21 cellular contexts compared by ENCODE assay signal in the genomic region with DNA sequence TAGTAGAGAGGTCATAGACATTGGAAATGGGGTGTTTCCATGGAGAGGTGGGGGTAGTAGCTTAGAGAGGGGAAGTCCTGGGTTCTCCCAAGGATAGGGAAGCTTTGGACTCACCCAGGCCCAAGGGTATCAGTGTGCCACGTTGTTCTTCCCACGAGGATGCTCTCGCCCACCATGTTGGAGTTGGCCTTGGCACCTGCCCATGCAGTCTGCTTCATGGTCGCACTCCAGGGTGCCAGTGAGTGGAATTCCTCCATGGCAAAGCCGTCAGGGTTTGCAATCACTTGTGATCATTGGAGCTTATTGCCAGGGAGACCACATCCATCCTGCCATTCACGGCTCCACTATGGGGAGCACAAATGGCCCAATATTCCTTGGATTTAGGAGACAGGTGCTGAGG.
DNase-seq lines count a peak whose midpoint lies in the region; TF ChIP-seq lines count a peak whose summit lies in the region.
"Had no signal": no experiment of that assay in that cellular context is flagged by ENCODE, and none has a peak within 500 bp of the region (broad histone marks: within the 10 kb centered on the region; RNA-seq: fewer than 3 reads in every experiment).

No MANE protein-coding gene starts in this region.

- H3K4me3 ChIP-seq in AG04450 (ENCODE audit: low read depth, low read length) (no peak overlapping the region), HEK293 (ENCODE audit: low read depth, low read length) (no peak overlapping the region), coronary artery (no peak overlapping the region)
- H3K4me3 ChIP-seq: BLaER1, GM23248, HAP-1 had no signal

- CTCF ChIA-PET in AG04450 (lab: Charles Lee) = interaction anchor here (0.9 to 1.3 kb wide), 2 partner anchors 29 to 276 kb away, joined by 3 to 7 read pairs; no protein-coding TSS in a partner anchor
- CTCF ChIA-PET in HEK293 (lab: Yijun Ruan, JAX) = interaction anchor here (0.7 to 2.5 kb wide), 3 partner anchors 11 to 276 kb away, joined by 4 to 10 read pairs (median 9); no protein-coding TSS in a partner anchor

- H3K36me3 Mint-ChIP-seq in dendritic cell treated with granulocyte-macrophage colony-stimulating factor and Interleukin-4, amounts not matched to agents 40 ng/mL and 50 ng/mL, for 4 days (ENCODE audit: low read depth) = peaks cover 100% of the 10 kb centered on the region
- H3K36me3 Mint-ChIP-seq in nephron (ENCODE audit: low read depth) = peaks cover 53% of the 10 kb centered on the region

- H3K9me3 ChIP-seq in AG04450 (ENCODE audit: control insufficient read depth, insufficient read depth, low read length) (no peaks in the 10 kb centered on the region; the same call in 1 of the 2 replicates), HEK293 (ENCODE audit: control insufficient read depth, insufficient read depth, low read depth, low read length) (no peaks in the 10 kb centered on the region)
- H3K9me3 ChIP-seq: BLaER1, HAP-1 had no signal

- H3K27ac ChIP-seq in AG04450 (ENCODE audit: low read depth, low read length) = peak overlapping the region; percentile 25
- peak overlapping the region; percentile 3; the same call in 1 of the 2 replicates for H3K27ac ChIP-seq in HEK293 (ENCODE audit: extremely low read depth, low read depth, low read length)
- no peak overlapping the region for H3K27ac ChIP-seq in coronary artery
- H3K27ac ChIP-seq: BLaER1, GM23248 had no signal

- peaks cover 4 to 29% of the 10 kb centered on the region in 2 experiments; a peak in 2 of 3 replicates for H3K36me3 ChIP-seq in HEK293 (ENCODE audit: control insufficient read depth in 2 of 2, insufficient read depth in 1 of 2, low read length in 2 of 2)

- intact Hi-C loops in dendritic cell treated with granulocyte-macrophage colony-stimulating factor and Interleukin-4, amounts not matched to agents 40 ng/mL and 50 ng/mL, for 4 days (cut with micrococcal nuclease) = no loop called here

- H3K27me3 Mint-ChIP-seq in dendritic cell treated with granulocyte-macrophage colony-stimulating factor and Interleukin-4, amounts not matched to agents 40 ng/mL and 50 ng/mL, for 4 days = no peaks in the 10 kb centered on the region
- peaks cover 4% of the 10 kb centered on the region for H3K27me3 Mint-ChIP-seq in nephron (ENCODE audit: low read depth)
- H3K27me3 Mint-ChIP-seq: CD4-positive, alpha-beta memory T cell; IgD-negative memory B cell had no signal

- no peak for DNase-seq in AG04450 (ENCODE audit: low read depth, low spot score)
- DNase-seq in NCI-H69 (lab: John Stamatoyannopoulos, UW) = no peak
- DNase-seq in NCI-H146 treated with DMSO at 0.1 percent for 48 hours (lab: John Stamatoyannopoulos, UW; ENCODE audit: unreplicated experiment) = no peak
- no peak for DNase-seq in 8988T
- DNase-seq in coronary artery (ENCODE audit: low spot score) = no peak
- DNase-seq: CD4-positive, alpha-beta memory T cell; GDM1; GM23248; NCI-H1105; NCI-H146; NCI-H2081; NCI-H2171; NCI-H446; NCI-H526; SHP77 had no signal

- H3K27ac Mint-ChIP-seq in dendritic cell treated with granulocyte-macrophage colony-stimulating factor and Interleukin-4, amounts not matched to agents 40 ng/mL and 50 ng/mL, for 4 days = peak overlapping the region; percentile 34
- H3K27ac Mint-ChIP-seq in nephron = peak overlapping the region in 2 of 3 experiments; percentile 41 to 75

- no peaks in the 10 kb centered on the region for H3K9me3 Mint-ChIP-seq in dendritic cell treated with granulocyte-macrophage colony-stimulating factor and Interleukin-4, amounts not matched to agents 40 ng/mL and 50 ng/mL, for 4 days
- H3K9me3 Mint-ChIP-seq in nephron = no peaks in the 10 kb centered on the region

- no peaks in the 10 kb centered on the region for H3K4me1 Mint-ChIP-seq in dendritic cell treated with granulocyte-macrophage colony-stimulating factor and Interleukin-4, amounts not matched to agents 40 ng/mL and 50 ng/mL, for 4 days (ENCODE audit: low read depth)
- H3K4me1 Mint-ChIP-seq in nephron = peaks cover 31% of the 10 kb centered on the region

- TF ChIP-seq CTCF in AG04450 (IDR thresholded peaks at IDR 0.05; ENCODE audit: low read depth, low read length) = no peak
- no peak for TF ChIP-seq CTCF in HEK293 (tag by site-specific recombination; IDR thresholded peaks at IDR 0.05)
- TF ChIP-seq CTCF in nephron (IDR thresholded peaks at IDR 0.05; ENCODE audit: unreplicated experiment in 3 of 3) = no peak
- no peak for TF ChIP-seq CTCF in coronary artery (IDR thresholded peaks at IDR 0.05)

- no peaks in the 10 kb centered on the region for H3K27me3 ChIP-seq in AG04450 (ENCODE audit: control insufficient read depth, insufficient read depth, low read length)
- H3K27me3 ChIP-seq: BLaER1 had no signal

- H3K4me3 Mint-ChIP-seq in dendritic cell treated with granulocyte-macrophage colony-stimulating factor and Interleukin-4, amounts not matched to agents 40 ng/mL and 50 ng/mL, for 4 days = no peak overlapping the region
- no peak overlapping the region for H3K4me3 Mint-ChIP-seq in nephron
- H3K4me3 Mint-ChIP-seq: CD4-positive, alpha-beta memory T cell; IgD-negative memory B cell had no signal

- POLR2A ChIA-PET in AG04450 (lab: Yijun Ruan, JAX) = no interaction called here
- POLR2A ChIA-PET in HEK293 (lab: Yijun Ruan, JAX) = interaction anchor here (0.6 to 1.1 kb wide), 4 partner anchors 9 to 301 kb away, joined by 3 to 4 read pairs (median 3); a partner anchor contains a TSS

- no peaks in the 10 kb centered on the region for H3K4me1 ChIP-seq in HEK293 (ENCODE audit: control insufficient read depth, insufficient read depth, low read length)
- H3K4me1 ChIP-seq: BLaER1 had no signal

TF ChIP-seq in HEK293, 187 proteins besides CTCF, POLR2A, EP300 and RAD21 (continues in another document):
- TF ChIP-seq, protein P1, sequence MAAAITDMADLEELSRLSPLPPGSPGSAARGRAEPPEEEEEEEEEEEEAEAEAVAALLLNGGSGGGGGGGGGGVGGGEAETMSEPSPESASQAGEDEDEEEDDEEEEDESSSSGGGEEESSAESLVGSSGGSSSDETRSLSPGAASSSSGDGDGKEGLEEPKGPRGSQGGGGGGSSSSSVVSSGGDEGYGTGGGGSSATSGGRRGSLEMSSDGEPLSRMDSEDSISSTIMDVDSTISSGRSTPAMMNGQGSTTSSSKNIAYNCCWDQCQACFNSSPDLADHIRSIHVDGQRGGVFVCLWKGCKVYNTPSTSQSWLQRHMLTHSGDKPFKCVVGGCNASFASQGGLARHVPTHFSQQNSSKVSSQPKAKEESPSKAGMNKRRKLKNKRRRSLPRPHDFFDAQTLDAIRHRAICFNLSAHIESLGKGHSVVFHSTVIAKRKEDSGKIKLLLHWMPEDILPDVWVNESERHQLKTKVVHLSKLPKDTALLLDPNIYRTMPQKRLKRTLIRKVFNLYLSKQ (tag by site-specific recombination; IDR thresholded peaks at IDR 0.05; ENCODE audit: borderline replicate concordance) = no peak
- TF ChIP-seq, protein P2, sequence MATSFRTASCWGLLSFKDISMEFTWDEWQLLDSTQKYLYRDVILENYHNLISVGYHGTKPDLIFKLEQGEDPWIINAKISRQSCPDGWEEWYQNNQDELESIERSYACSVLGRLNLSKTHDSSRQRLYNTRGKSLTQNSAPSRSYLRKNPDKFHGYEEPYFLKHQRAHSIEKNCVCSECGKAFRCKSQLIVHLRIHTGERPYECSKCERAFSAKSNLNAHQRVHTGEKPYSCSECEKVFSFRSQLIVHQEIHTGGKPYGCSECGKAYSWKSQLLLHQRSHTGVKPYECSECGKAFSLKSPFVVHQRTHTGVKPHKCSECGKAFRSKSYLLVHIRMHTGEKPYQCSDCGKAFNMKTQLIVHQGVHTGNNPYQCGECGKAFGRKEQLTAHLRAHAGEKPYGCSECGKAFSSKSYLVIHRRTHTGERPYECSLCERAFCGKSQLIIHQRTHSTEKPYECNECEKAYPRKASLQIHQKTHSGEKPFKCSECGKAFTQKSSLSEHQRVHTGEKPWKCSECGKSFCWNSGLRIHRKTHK (tag by site-specific recombination; IDR thresholded peaks at IDR 0.05) = no peak
- TF ChIP-seq ZNF138 (tag by site-specific recombination; IDR thresholded peaks at IDR 0.05; ENCODE audit: borderline replicate concordance) (no peak), ZNF558 (tag by site-specific recombination; IDR thresholded peaks at IDR 0.05) (no peak)
- TF ChIP-seq, protein P3, sequence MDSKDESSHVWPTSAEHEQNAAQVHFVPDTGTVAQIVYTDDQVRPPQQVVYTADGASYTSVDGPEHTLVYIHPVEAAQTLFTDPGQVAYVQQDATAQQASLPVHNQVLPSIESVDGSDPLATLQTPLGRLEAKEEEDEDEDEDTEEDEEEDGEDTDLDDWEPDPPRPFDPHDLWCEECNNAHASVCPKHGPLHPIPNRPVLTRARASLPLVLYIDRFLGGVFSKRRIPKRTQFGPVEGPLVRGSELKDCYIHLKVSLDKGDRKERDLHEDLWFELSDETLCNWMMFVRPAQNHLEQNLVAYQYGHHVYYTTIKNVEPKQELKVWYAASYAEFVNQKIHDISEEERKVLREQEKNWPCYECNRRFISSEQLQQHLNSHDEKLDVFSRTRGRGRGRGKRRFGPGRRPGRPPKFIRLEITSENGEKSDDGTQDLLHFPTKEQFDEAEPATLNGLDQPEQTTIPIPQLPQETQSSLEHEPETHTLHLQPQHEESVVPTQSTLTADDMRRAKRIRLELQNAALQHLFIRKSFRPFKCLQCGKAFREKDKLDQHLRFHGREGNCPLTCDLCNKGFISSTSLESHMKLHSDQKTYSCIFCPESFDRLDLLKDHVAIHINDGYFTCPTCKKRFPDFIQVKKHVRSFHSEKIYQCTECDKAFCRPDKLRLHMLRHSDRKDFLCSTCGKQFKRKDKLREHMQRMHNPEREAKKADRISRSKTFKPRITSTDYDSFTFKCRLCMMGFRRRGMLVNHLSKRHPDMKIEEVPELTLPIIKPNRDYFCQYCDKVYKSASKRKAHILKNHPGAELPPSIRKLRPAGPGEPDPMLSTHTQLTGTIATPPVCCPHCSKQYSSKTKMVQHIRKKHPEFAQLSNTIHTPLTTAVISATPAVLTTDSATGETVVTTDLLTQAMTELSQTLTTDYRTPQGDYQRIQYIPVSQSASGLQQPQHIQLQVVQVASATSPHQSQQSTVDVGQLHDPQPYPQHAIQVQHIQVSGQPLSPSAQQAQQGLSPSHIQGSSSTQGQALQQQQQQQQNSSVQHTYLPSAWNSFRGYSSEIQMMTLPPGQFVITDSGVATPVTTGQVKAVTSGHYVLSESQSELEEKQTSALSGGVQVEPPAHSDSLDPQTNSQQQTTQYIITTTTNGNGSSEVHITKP (tag by site-specific recombination; IDR thresholded peaks at IDR 0.05) = no peak

Comparison
In these comparisons a context has a peak if more than half of its experiments do, and no peak if none do; other contexts are left out.
1. H3K27ac ChIP-seq: peak in AG04450 (single experiment) and HEK293 (single experiment); none in coronary artery (0 of 2).